ENCODE assay signal across 9 cellular contexts in genomic region chr10:35386594-35387174, GRCh38. TPM values are rescaled to one million over a fixed set of nuclear protein-coding genes. Genes with fewer than 3 reads are reported as not detected.
DNase-seq lines count a peak whose midpoint lies in the region; TF ChIP-seq lines count a peak whose summit lies in the region.
"Had no signal": no experiment of that assay in that cellular context is flagged by ENCODE, and none has a peak within 500 bp of the region (broad histone marks: within the 10 kb centered on the region; RNA-seq: fewer than 3 reads in every experiment).

No MANE protein-coding gene starts in this region.

- no peaks in the 10 kb centered on the region for H3K27me3 ChIP-seq in tibial artery

- H3K27ac ChIP-seq in SK-N-MC (peak overlapping the region; percentile 25; the same call in 1 of the 2 replicates), tibial artery (no peak overlapping the region)

- intact Hi-C loops in tibial artery (cut with DNase I; ENCODE audit: low total_unique reads) = no loop called here

- peaks cover 0 to 56% (median 29%) of the 10 kb centered on the region in 4 donors for H3K4me1 ChIP-seq in tibial artery

- DNase-seq in NCI-H2107 treated with DMSO at 0.1 percent for 48 hours (lab: John Stamatoyannopoulos, UW; ENCODE audit: unreplicated experiment) (peak; percentile 34), NCI-H2107 (lab: John Stamatoyannopoulos, UW) (no peak), SK-N-MC (ENCODE audit: low read depth, low spot score) (no peak), fibroblast of the aortic adventitia (ENCODE audit: low read depth) (peak; percentile 42), skeletal muscle cell (ENCODE audit: low read depth) (peak; percentile 52), CD1c-positive myeloid dendritic cell (ENCODE audit: extremely low spot score) (no peak), tibial artery (no peak)
- DNase-seq in activated CD8-positive, alpha-beta memory T cell treated with anti-CD3 and anti-CD28 coated beads, Interleukin-2, amount 50 U/mL, for 48 hours = no peak
- DNase-seq: SW 1271 had no signal

- H3K4me3 ChIP-seq in SK-N-MC (no peak overlapping the region), fibroblast of the aortic adventitia (ENCODE audit: low read depth, low read length) (no peak overlapping the region), skeletal muscle cell (ENCODE audit: low read depth, low read length) (no peak overlapping the region), tibial artery (no peak overlapping the region)

- no peaks in the 10 kb centered on the region for H3K9me3 ChIP-seq in SK-N-MC (ENCODE audit: low read depth, low read length)
- peaks cover 0 to 8% (median 8%) of the 10 kb centered on the region in 3 donors for H3K9me3 ChIP-seq in tibial artery

- TF ChIP-seq CTCF in fibroblast of the aortic adventitia (IDR thresholded peaks at IDR 0.05; ENCODE audit: insufficient read depth, low read length) = no peak
- no peak for TF ChIP-seq CTCF in tibial artery (IDR thresholded peaks at IDR 0.05)

- H3K9ac ChIP-seq in SK-N-MC (ENCODE audit: insufficient read length) = no peak overlapping the region

- H3K36me3 ChIP-seq in SK-N-MC (ENCODE audit: insufficient read depth, low read length) = no peaks in the 10 kb centered on the region
- H3K36me3 ChIP-seq in tibial artery = no peaks in the 10 kb centered on the region

RNA-seq across cellular contexts. Expression of gene CCNY, which starts 50.4 kb away (rescaled TPM):
- total RNA-seq in fibroblast of the aortic adventitia (ENCODE audit: low replicate concordance) = 19.4 and 55.4 TPM in 2 replicates

Comparison
In these comparisons a context has a peak if more than half of its experiments do, and no peak if none do; other contexts are left out.
1. DNase-seq: peak in NCI-H2107 treated with DMSO at 0.1 percent for 48 hours (single experiment), fibroblast of the aortic adventitia (single experiment) and skeletal muscle cell (single experiment); none in NCI-H2107 (single experiment), SK-N-MC (single experiment), activated CD8-positive, alpha-beta memory T cell treated with anti-CD3 and anti-CD28 coated beads, Interleukin-2, amount 50 U/mL, for 48 hours (single experiment), CD1c-positive myeloid dendritic cell (single experiment) and tibial artery (0 of 2).